8 cellular contexts compared by ENCODE assay signal in genomic region chr10:130127612-130128607, GRCh38. TPM values are rescaled to one million over a fixed set of nuclear protein-coding genes. Genes with fewer than 3 reads are reported as not detected.
DNase-seq lines count a peak whose midpoint lies in the region; TF ChIP-seq lines count a peak whose summit lies in the region.

No MANE protein-coding gene starts in this region.

- no peaks in the 10 kb centered on the region for H3F3A ChIP-seq in GM23248 (ENCODE audit: insufficient read depth)

- H3K9ac ChIP-seq in GM23248, result no peak overlapping the region

- H4K20me1 ChIP-seq in GM23248 (ENCODE audit: insufficient read depth), result no peaks in the 10 kb centered on the region

- no peaks in the 10 kb centered on the region for H3K4me1 ChIP-seq in GM23248 (ENCODE audit: insufficient read depth)
- peaks cover 8% of the 10 kb centered on the region for H3K4me1 ChIP-seq in left ventricle myocardium inferior

- H3K27me3 ChIP-seq in GM23248 (replicated peaks; ENCODE audit: insufficient read depth) (0 out of 2 replicates have a peak, but pooled peaks cover 12% of the 10 kb centered on the region), left ventricle myocardium inferior (ENCODE audit: low read depth) (peaks cover 25% of the 10 kb centered on the region)

- intact Hi-C loops in left ventricle myocardium inferior (cut with micrococcal nuclease), result no loop called here

- no peak overlapping the region for H3K4me3 ChIP-seq in GM23248
- no peak overlapping the region for H3K4me3 ChIP-seq in Jurkat, Clone E6-1 (ENCODE audit: low read length)
- no peak overlapping the region for H3K4me3 ChIP-seq in left ventricle myocardium inferior

- H3K79me2 ChIP-seq in GM23248 (ENCODE audit: insufficient read depth), result no peaks in the 10 kb centered on the region

- H3K27ac ChIP-seq in GM23248 (no peak overlapping the region), left ventricle myocardium inferior (replicated peaks) (no peak overlapping the region)

- peak; percentile 79 for TF ChIP-seq CTCF in left ventricle myocardium inferior (IDR thresholded peaks at IDR 0.05; ENCODE audit: borderline replicate concordance)

- in situ Hi-C loops in GM23248 (cut with MboI), result no loop called here

- 10 to 12% methylated on average over 12 of the region's 12 CpGs for WGBS in GM23248 (ENCODE audit: low coverage in 1 of 2, low lambda C conversion rate in 2 of 2, missing lambda C conversion rate in 2 of 2), 2 experiments

- H3K4me2 ChIP-seq in GM23248 (ENCODE audit: unreplicated experiment), result no peak overlapping the region

- no peak overlapping the region for H2AFZ ChIP-seq in GM23248

- no peaks in the 10 kb centered on the region for H3K9me2 ChIP-seq in GM23248 (ENCODE audit: insufficient read depth)

- no peaks in the 10 kb centered on the region for H3K36me3 ChIP-seq in GM23248 (ENCODE audit: low read depth)
- no peaks in the 10 kb centered on the region for H3K36me3 ChIP-seq in left ventricle myocardium inferior

- H3K9me3 ChIP-seq in GM23248 (ENCODE audit: low read depth) (no peaks in the 10 kb centered on the region), left ventricle myocardium inferior (replicated peaks) (no peaks in the 10 kb centered on the region)

- peak; percentile 48 for DNase-seq in NK-92 treated with Interleukin-12 subunit alpha and Interleukin-12 subunit beta, amount 100 ng/mL, for 24 hours (lab: John Stamatoyannopoulos, UW)
- no peak for DNase-seq in NK-92 (lab: John Stamatoyannopoulos, UW; ENCODE audit: unreplicated experiment)
- peak; percentile 81 for DNase-seq in GM23248
- DNase-seq in Jurkat, Clone E6-1 (ENCODE audit: low read depth, low spot score), result peak; percentile 78
- peak; percentile 56 to 64 for DNase-seq in SHP77 (lab: John Stamatoyannopoulos, UW)
- DNase-seq in amygdala (lab: John Stamatoyannopoulos, UW), result peak in 34 of 56 donors; percentile 2 to 66 (median 24)
- no peak for DNase-seq in left ventricle myocardium inferior
- peak; percentile 83 for DNase-seq in retina

RNA-seq across cellular contexts. Expression of gene GLRX3, which starts 8.3 kb away (rescaled TPM):
- 80.4 and 90.9 TPM in 2 replicates for total RNA-seq in GM23248 (2014; rRNA removed; shearing (Covaris generic))
- polyA plus RNA-seq in GM23248 (2016; fragmentation: Nextera tagmentation; extraction: Ambion mirVana), result 133 and 149 TPM in 2 replicates
- 147 TPM for polyA plus RNA-seq in Jurkat, Clone E6-1 (2012; ENCODE audit: insufficient read depth, insufficient read length)
- 69.2 TPM for total RNA-seq in left ventricle myocardium inferior

RNA-seq across cellular contexts. Expression of gene C10orf143, which starts 17.3 kb away (rescaled TPM):
- 0.76 TPM in 1 of 2 replicates, not detected in the other for total RNA-seq in GM23248 (2014; rRNA removed; shearing (Covaris generic))
- polyA plus RNA-seq in GM23248 (2016; fragmentation: Nextera tagmentation; extraction: Ambion mirVana), result 4.2 and 5.4 TPM in 2 replicates
- 7.5 TPM for polyA plus RNA-seq in Jurkat, Clone E6-1 (2012; ENCODE audit: insufficient read depth, insufficient read length)
- total RNA-seq in left ventricle myocardium inferior, result 1.7 TPM

Comparison
In these comparisons a context has a peak if more than half of its experiments do, and no peak if none do; other contexts are left out.
1. DNase-seq: peak in NK-92 treated with Interleukin-12 subunit alpha and Interleukin-12 subunit beta, amount 100 ng/mL, for 24 hours (single experiment), GM23248 (single experiment), Jurkat, Clone E6-1 (single experiment), SHP77 (2 of 2), amygdala (34 of 56) and retina (single experiment); none in NK-92 (single experiment) and left ventricle myocardium inferior (single experiment).